ENCODE assay signal across 8 cellular contexts in the genomic region with DNA sequence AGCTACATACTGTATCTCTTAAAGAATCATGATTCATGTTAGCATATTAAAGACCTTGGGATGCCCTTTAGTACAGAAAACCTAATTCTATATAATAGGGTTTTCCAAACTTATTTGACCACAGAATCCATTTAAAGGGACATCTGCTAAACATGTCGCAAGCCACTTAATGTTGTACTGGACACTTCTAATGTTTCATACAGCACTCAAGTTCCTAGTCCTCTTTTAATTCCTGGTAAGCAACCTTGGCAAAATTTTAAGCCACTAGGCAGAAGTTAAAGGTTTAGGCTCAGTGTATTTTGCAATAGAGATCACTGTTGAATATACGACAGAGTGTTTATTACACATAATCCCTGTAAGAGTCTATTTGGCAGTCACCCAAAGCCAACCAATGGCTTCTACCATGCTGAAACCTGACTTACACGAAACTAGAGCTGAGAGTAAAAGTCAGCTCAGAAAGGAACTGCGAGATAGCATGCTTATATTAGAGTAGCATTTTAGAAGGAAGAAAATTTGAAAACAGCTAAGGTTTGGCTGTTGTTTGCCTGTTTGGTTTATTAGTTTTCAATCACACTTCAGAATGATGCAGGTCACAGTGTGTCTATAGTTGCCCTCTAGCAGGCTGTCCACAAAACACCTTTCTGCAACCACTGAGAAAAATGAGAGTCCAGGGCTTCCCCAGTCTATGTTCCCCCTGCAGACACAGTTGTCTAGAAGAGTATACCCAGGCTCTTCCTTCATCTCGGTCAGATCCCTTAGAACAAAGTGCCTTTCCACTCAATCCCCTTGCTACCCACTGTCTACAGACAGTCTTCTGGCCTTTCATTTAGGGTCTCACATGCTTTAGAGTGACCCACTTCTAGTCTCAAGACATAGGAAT.
DNase-seq lines count a peak whose midpoint lies in the region; ATAC-seq and TF ChIP-seq lines count a peak whose summit lies in the region.

No MANE protein-coding gene starts in this region.

- no peaks in the 10 kb centered on the region for H3K9me3 Mint-ChIP-seq in activated T-cell treated with anti-CD3 and anti-CD28 coated beads, Interleukin-2, amount 50 U/mL, for 24 hours

- H3K4me3 Mint-ChIP-seq in activated T-cell treated with anti-CD3 and anti-CD28 coated beads, Interleukin-2, amount 50 U/mL, for 24 hours, result peak overlapping the region; percentile 4

- no peaks in the 10 kb centered on the region for H3K36me3 Mint-ChIP-seq in activated T-cell treated with anti-CD3 and anti-CD28 coated beads, Interleukin-2, amount 50 U/mL, for 24 hours (ENCODE audit: low read depth)

- TF ChIP-seq CTCF in choroid plexus epithelial cell (conservative IDR thresholded peaks at IDR 0.05; ENCODE audit: low read depth, low read length), result no peak

- DNase-seq in activated T-cell treated with anti-CD3 and anti-CD28 coated beads, Interleukin-2, amount 50 U/mL, for 24 hours, result no peak
- DNase-seq in activated T-cell treated with anti-CD3 and anti-CD28 coated beads for 4 hours (no peak), NCI-H2196 treated with DMSO at 0.1 percent for 48 hours (lab: John Stamatoyannopoulos, UW; ENCODE audit: unreplicated experiment) (peak; percentile 25), choroid plexus epithelial cell (ENCODE audit: low read depth) (peak; percentile 91), skeletal muscle cell (ENCODE audit: low read depth) (peak; percentile 87), hepatic stellate cell (ENCODE audit: low spot score) (no peak), C1 segment of cervical spinal cord (lab: John Stamatoyannopoulos, UW) (no peak)

- H3K4me3 ChIP-seq in choroid plexus epithelial cell (ENCODE audit: low read depth, low read length), result no peak overlapping the region
- H3K4me3 ChIP-seq in skeletal muscle cell (ENCODE audit: low read depth, low read length), result no peak overlapping the region

- peak overlapping the region; percentile 1 for H3K27ac Mint-ChIP-seq in activated T-cell treated with anti-CD3 and anti-CD28 coated beads, Interleukin-2, amount 50 U/mL, for 24 hours

- H3K4me1 Mint-ChIP-seq in activated T-cell treated with anti-CD3 and anti-CD28 coated beads, Interleukin-2, amount 50 U/mL, for 24 hours (ENCODE audit: low read depth), result peaks cover 57% of the 10 kb centered on the region

- ATAC-seq in GM19455 (IDR thresholded peaks at IDR 0.05; ENCODE audit: unreplicated experiment), result no peak

- H3K27me3 Mint-ChIP-seq in activated T-cell treated with anti-CD3 and anti-CD28 coated beads, Interleukin-2, amount 50 U/mL, for 24 hours, result no peaks in the 10 kb centered on the region

Comparison
In these comparisons a context has a peak if more than half of its experiments do, and no peak if none do; other contexts are left out.
1. DNase-seq: peak in NCI-H2196 treated with DMSO at 0.1 percent for 48 hours (single experiment), choroid plexus epithelial cell (single experiment) and skeletal muscle cell (single experiment); none in activated T-cell treated with anti-CD3 and anti-CD28 coated beads, Interleukin-2, amount 50 U/mL, for 24 hours (single experiment), activated T-cell treated with anti-CD3 and anti-CD28 coated beads for 4 hours (single experiment), hepatic stellate cell (single experiment) and C1 segment of cervical spinal cord (0 of 14).